Comparison of ENCODE assay signal across 20 cellular contexts in genomic region chr16:77885596-77886295, GRCh38.
"Had no signal": no experiment of that assay in that cellular context is flagged by ENCODE, and none has a peak within 500 bp of the region (broad histone marks: within the 10 kb centered on the region; RNA-seq: fewer than 3 reads in every experiment).

No MANE protein-coding gene starts in this region.

- H2AFZ ChIP-seq: neural progenitor cell had no signal

- H3K9me2 ChIP-seq: SK-N-SH had no signal

- DNase-seq: activated CD4-positive, alpha-beta memory T cell treated with anti-CD3 and anti-CD28 coated beads for 36 hours; activated CD4-positive, alpha-beta T cell treated with anti-CD3 and anti-CD28 coated beads for 48 hours; activated naive CD4-positive, alpha-beta T cell treated with Interleukin-2 at 50 U/mL for 16 hours; activated naive CD8-positive, alpha-beta T cell treated with anti-CD3 and anti-CD28 coated beads, Interleukin-2, amount 10 ng/mL, durations not matched to agents 7 days and 5 days; activated T-cell treated with anti-CD3 and anti-CD28 coated beads, Interleukin-2, amount 50 U/mL, for 48 hours; amniotic stem cell; central memory CD4-positive, alpha-beta T cell; foreskin fibroblast; heart right ventricle; kidney glomerular epithelial cell; left ventricle myocardium inferior; naive thymus-derived CD8-positive, alpha-beta T cell; retina; SK-N-SH; spleen; stimulated activated CD4-positive, alpha-beta T cell treated with anti-CD3 and anti-CD28 coated beads, Interleukin-4, amount 100 ng/mL, for 1 hour; stimulated activated naive CD4-positive, alpha-beta T cell; upper lobe of right lung had no signal

- H3K4me2 ChIP-seq: neural progenitor cell, SK-N-SH had no signal

- H3K27me3 ChIP-seq: heart right ventricle, neural progenitor cell, spleen, upper lobe of right lung had no signal

- H3K9ac ChIP-seq: neural progenitor cell, SK-N-SH had no signal

- H3K27ac ChIP-seq: heart right ventricle, left ventricle myocardium inferior, neural progenitor cell, spleen, upper lobe of right lung had no signal

- H3K36me3 ChIP-seq: heart right ventricle, left ventricle myocardium inferior, spleen, thoracic aorta, upper lobe of right lung had no signal

- ATAC-seq: heart right ventricle; naive thymus-derived CD8-positive, alpha-beta T cell; upper lobe of right lung had no signal

- H3K4me3 ChIP-seq: heart right ventricle, left ventricle myocardium inferior, neural progenitor cell, spleen, thoracic aorta, upper lobe of right lung had no signal

- H3K4me1 ChIP-seq: left ventricle myocardium inferior, spleen, upper lobe of right lung had no signal

- H3K9me3 ChIP-seq: heart right ventricle, left ventricle myocardium inferior, SK-N-SH, spleen, thoracic aorta, upper lobe of right lung had no signal
